Comparison of ENCODE assay signal across 34 cellular contexts in genomic region chr4:59126159-59126558, GRCh38.
"Had no signal": no experiment of that assay in that cellular context is flagged by ENCODE, and none has a peak within 500 bp of the region (broad histone marks: within the 10 kb centered on the region; RNA-seq: fewer than 3 reads in every experiment).

No MANE protein-coding gene starts in this region.

- H3K36me3 ChIP-seq: MG63, SJCRH30 had no signal

- H3K4me3 ChIP-seq: MG63, PC-9, SJCRH30, SK-N-MC had no signal

- H3K9me3 ChIP-seq: MG63, SJCRH30 had no signal

- H3K27me3 ChIP-seq: MG63, SJCRH30 had no signal

- FAIRE-seq: RCC 7860 had no signal

- H3K4me2 ChIP-seq: PC-9 had no signal

- H2AFZ ChIP-seq: PC-9 had no signal

- DNase-seq: Kasumi-1, MG63, NCI-H1048, NCI-H1092 treated with DMSO at 0.1 percent for 48 hours, NCI-H1105 treated with DMSO at 0.1 percent for 48 hours, NCI-H1417, NCI-H1436, NCI-H146, NCI-H1694, NCI-H187, NCI-H1930, NCI-H2029 treated with DMSO at 0.1 percent for 48 hours, NCI-H2081 treated with DMSO at 0.1 percent for 48 hours, NCI-H2107, NCI-H2171, NCI-H226, NCI-H446 treated with DMSO at 0.1 percent for 48 hours, NCI-H510A, NCI-H524, NCI-H526, NCI-H69, NCI-H748 treated with DMSO at 0.1 percent for 48 hours, NCI-H82, PC-9, SHP77, SIG-M5, SJCRH30, T-cell had no signal

- ATAC-seq: Panc1, Right ventricle myocardium inferior, SK-N-SH treated with all-trans-retinoic acid at 6 μM for 48 hours, T-cell had no signal

- H3K27ac ChIP-seq: PC-9, RWPE1, SJCRH30, SK-N-MC had no signal
